ENCODE assay signal across 19 cellular contexts in genomic region chr18:13389491-13390131, GRCh38.
DNase-seq lines count a peak whose midpoint lies in the region; ATAC-seq and TF ChIP-seq lines count a peak whose summit lies in the region.
"Had no signal": no experiment of that assay in that cellular context is flagged by ENCODE, and none has a peak within 500 bp of the region (broad histone marks: within the 10 kb centered on the region; RNA-seq: fewer than 3 reads in every experiment).

No MANE protein-coding gene starts in this region.

- H3K9me3 Mint-ChIP-seq in activated CD8-positive, alpha-beta T cell treated with anti-CD3 and anti-CD28 coated beads, Interleukin-2, amount 10 ng/mL, durations not matched to agents 7 days and 5 days (ENCODE audit: insufficient read depth) = no peaks in the 10 kb centered on the region
- no peaks in the 10 kb centered on the region for H3K9me3 Mint-ChIP-seq in activated CD8-positive, alpha-beta T cell treated with anti-CD3 and anti-CD28 coated beads for 36 hours
- no peaks in the 10 kb centered on the region for H3K9me3 Mint-ChIP-seq in Caco-2 (ENCODE audit: unreplicated experiment)

- peaks cover 0 to 50% (median 0%) of the 10 kb centered on the region in 11 experiments; a peak in 7 of 22 replicates for H4K20me1 ChIP-seq in BLaER1 treated with 17β-estradiol and CSF1 and Interleukin-3, amounts not matched to agents 10 nM and 100 nM
- peaks cover 5% of the 10 kb centered on the region for H4K20me1 ChIP-seq in smooth muscle cell (ENCODE audit: low read depth)

- H3K79me2 ChIP-seq in smooth muscle cell (ENCODE audit: low read depth) = peaks cover 57% of the 10 kb centered on the region

- H3K9ac ChIP-seq in BLaER1 treated with 17β-estradiol and CSF1 and Interleukin-3, amounts not matched to agents 10 nM and 100 nM = peak overlapping the region in 5 of 11 experiments; percentile 7 to 47 (median 35); a peak in 8 of 22 replicates
- no peak overlapping the region for H3K9ac ChIP-seq in smooth muscle cell (ENCODE audit: low read depth)
- H3K9ac ChIP-seq: KMS-11 had no signal

- H2AFZ ChIP-seq in smooth muscle cell (ENCODE audit: low read depth) = no peak overlapping the region

- TF ChIP-seq CTCF in activated CD8-positive, alpha-beta T cell treated with anti-CD3 and anti-CD28 coated beads for 36 hours (IDR thresholded peaks at IDR 0.05) = no peak
- TF ChIP-seq CTCF in coronary artery (IDR thresholded peaks at IDR 0.05) = no peak
- TF ChIP-seq CTCF in smooth muscle cell (IDR thresholded peaks at IDR 0.05; ENCODE audit: borderline replicate concordance, insufficient read depth, poor library complexity, severe bottlenecking) = no peak
- TF ChIP-seq CTCF in Caco-2 (IDR thresholded peaks at IDR 0.05; ENCODE audit: insufficient read depth in 1 of 2, low read depth in 1 of 2, low read length in 1 of 2, severe bottlenecking in 1 of 2, unreplicated experiment in 1 of 2) = no peak

- no peak for DNase-seq in activated CD8-positive, alpha-beta T cell treated with anti-CD3 and anti-CD28 coated beads, Interleukin-2, amount 10 ng/mL, durations not matched to agents 7 days and 5 days
- no peak for DNase-seq in activated CD8-positive, alpha-beta T cell treated with anti-CD3 and anti-CD28 coated beads for 36 hours
- DNase-seq in coronary artery (ENCODE audit: low spot score) = peak; percentile 54
- DNase-seq in smooth muscle cell (lab: John Stamatoyannopoulos, UW; ENCODE audit: unreplicated experiment) = no peak
- DNase-seq in Caco-2 = no peak
- no peak for DNase-seq in NCI-H2227 treated with DMSO at 0.1 percent for 48 hours (lab: John Stamatoyannopoulos, UW)
- DNase-seq: 8988T, C1 segment of cervical spinal cord, MG63, NCI-H1105, NCI-H187, NCI-H446 treated with DMSO at 0.1 percent for 48 hours, NCI-H748 treated with DMSO at 0.1 percent for 48 hours had no signal

- H3K36me3 ChIP-seq in BLaER1 treated with 17β-estradiol and CSF1 and Interleukin-3, amounts not matched to agents 10 nM and 100 nM = peaks cover 0 to 62% (median 17%) of the 10 kb centered on the region in 11 experiments; a peak in 15 of 22 replicates
- no peaks in the 10 kb centered on the region for H3K36me3 ChIP-seq in smooth muscle cell (ENCODE audit: low read depth)
- H3K36me3 ChIP-seq in Caco-2 (ENCODE audit: control insufficient read depth, insufficient read depth, low read length) = no peaks in the 10 kb centered on the region
- H3K36me3 ChIP-seq: HAP-1, MG63 had no signal

- H3K4me3 ChIP-seq in BLaER1 treated with 17β-estradiol and CSF1 and Interleukin-3, amounts not matched to agents 10 nM and 100 nM = no peak overlapping the region
- no peak overlapping the region for H3K4me3 ChIP-seq in coronary artery
- H3K4me3 ChIP-seq in smooth muscle cell = no peak overlapping the region
- no peak overlapping the region for H3K4me3 ChIP-seq in Caco-2 (ENCODE audit: low read depth, low read length)
- H3K4me3 ChIP-seq: GM12878, HAP-1, MG63 had no signal

- H3K4me2 ChIP-seq in BLaER1 treated with 17β-estradiol and CSF1 and Interleukin-3, amounts not matched to agents 10 nM and 100 nM = peak overlapping the region; percentile 45 to 85 (median 76)
- peak overlapping the region; percentile 52 for H3K4me2 ChIP-seq in smooth muscle cell
- H3K4me2 ChIP-seq: KMS-11 had no signal

- H3K4me1 ChIP-seq in BLaER1 treated with 17β-estradiol and CSF1 and Interleukin-3, amounts not matched to agents 10 nM and 100 nM = peaks cover 23 to 69% (median 60%) of the 10 kb centered on the region in 10 experiments
- H3K4me1 ChIP-seq in smooth muscle cell (ENCODE audit: low read depth) (peaks cover 6% of the 10 kb centered on the region), Caco-2 (no peaks in the 10 kb centered on the region)
- H3K4me1 ChIP-seq: HAP-1 had no signal

- H3K9me3 ChIP-seq in BLaER1 treated with 17β-estradiol and CSF1 and Interleukin-3, amounts not matched to agents 10 nM and 100 nM (replicated peaks in 1 of 11) = no peaks in the 10 kb centered on the region
- H3K9me3 ChIP-seq in smooth muscle cell (replicated peaks; ENCODE audit: low read depth) = no peaks in the 10 kb centered on the region
- no peaks in the 10 kb centered on the region for H3K9me3 ChIP-seq in Caco-2
- H3K9me3 ChIP-seq: HAP-1, MG63 had no signal

- H3F3A ChIP-seq in smooth muscle cell (ENCODE audit: low read depth) = peaks cover 5% of the 10 kb centered on the region

- 92% methylated on average over 6 of the region's 6 CpGs for WGBS in smooth muscle cell (ENCODE audit: low lambda C conversion rate)

- intact Hi-C loops in activated CD8-positive, alpha-beta T cell treated with anti-CD3 and anti-CD28 coated beads for 36 hours (cut with micrococcal nuclease) = no loop called here
- intact Hi-C loops in Caco-2 (cut with micrococcal nuclease; ENCODE audit: unreplicated experiment) = no loop called here

- H3K4me1 Mint-ChIP-seq in activated CD8-positive, alpha-beta T cell treated with anti-CD3 and anti-CD28 coated beads, Interleukin-2, amount 10 ng/mL, durations not matched to agents 7 days and 5 days (ENCODE audit: low read depth) = peaks cover 5% of the 10 kb centered on the region
- peaks cover 9% of the 10 kb centered on the region for H3K4me1 Mint-ChIP-seq in activated CD8-positive, alpha-beta T cell treated with anti-CD3 and anti-CD28 coated beads for 36 hours (ENCODE audit: low read depth)
- H3K4me1 Mint-ChIP-seq in Caco-2 (ENCODE audit: low read depth, unreplicated experiment) = no peaks in the 10 kb centered on the region

- no peak for ATAC-seq in activated CD8-positive, alpha-beta T cell treated with anti-CD3 and anti-CD28 coated beads, Interleukin-2, amount 10 ng/mL, durations not matched to agents 7 days and 5 days
- no peak for ATAC-seq in activated CD8-positive, alpha-beta T cell treated with anti-CD3 and anti-CD28 coated beads for 36 hours
- no peak for ATAC-seq in HG03095 (IDR thresholded peaks at IDR 0.05; ENCODE audit: unreplicated experiment)
- ATAC-seq: GM12878, HepG2 had no signal

- no peak overlapping the region for H3K4me3 Mint-ChIP-seq in activated CD8-positive, alpha-beta T cell treated with anti-CD3 and anti-CD28 coated beads, Interleukin-2, amount 10 ng/mL, durations not matched to agents 7 days and 5 days
- H3K4me3 Mint-ChIP-seq in activated CD8-positive, alpha-beta T cell treated with anti-CD3 and anti-CD28 coated beads for 36 hours = no peak overlapping the region
- H3K4me3 Mint-ChIP-seq in Caco-2 (ENCODE audit: unreplicated experiment) = no peak overlapping the region

- CTCF ChIA-PET in activated CD8-positive, alpha-beta T cell treated with anti-CD3 and anti-CD28 coated beads, Interleukin-2, amount 10 ng/mL, durations not matched to agents 7 days and 5 days (lab: Charles Lee) = no interaction called here
- CTCF ChIA-PET in activated CD8-positive, alpha-beta T cell treated with anti-CD3 and anti-CD28 coated beads for 36 hours (lab: Charles Lee) = interaction anchor here (0.8 to 1.1 kb wide), 2 partner anchors 88 to 173 kb away, joined by 3 to 4 read pairs; no protein-coding TSS in a partner anchor
- CTCF ChIA-PET in Caco-2 (lab: Charles Lee) = no interaction called here

- peak overlapping the region in 7 of 11 experiments; percentile 33 to 71 (median 54); a peak in 13 of 22 replicates for H3K27ac ChIP-seq in BLaER1 treated with 17β-estradiol and CSF1 and Interleukin-3, amounts not matched to agents 10 nM and 100 nM
- H3K27ac ChIP-seq in coronary artery = peak overlapping the region in 1 of 2 donors; percentile 73
- peak overlapping the region; percentile 88 for H3K27ac ChIP-seq in smooth muscle cell (ENCODE audit: low read depth)
- H3K27ac ChIP-seq: KMS-11 had no signal

- H3K27ac Mint-ChIP-seq in activated CD8-positive, alpha-beta T cell treated with anti-CD3 and anti-CD28 coated beads, Interleukin-2, amount 10 ng/mL, durations not matched to agents 7 days and 5 days = peak overlapping the region; percentile 63
- no peak overlapping the region for H3K27ac Mint-ChIP-seq in activated CD8-positive, alpha-beta T cell treated with anti-CD3 and anti-CD28 coated beads for 36 hours
- no peak overlapping the region for H3K27ac Mint-ChIP-seq in Caco-2 (ENCODE audit: unreplicated experiment)

- H3K36me3 Mint-ChIP-seq in activated CD8-positive, alpha-beta T cell treated with anti-CD3 and anti-CD28 coated beads, Interleukin-2, amount 10 ng/mL, durations not matched to agents 7 days and 5 days (ENCODE audit: low read depth) = no peaks in the 10 kb centered on the region
- peaks cover 9% of the 10 kb centered on the region for H3K36me3 Mint-ChIP-seq in activated CD8-positive, alpha-beta T cell treated with anti-CD3 and anti-CD28 coated beads for 36 hours (ENCODE audit: low read depth)
- H3K36me3 Mint-ChIP-seq in Caco-2 (ENCODE audit: insufficient read depth, unreplicated experiment) = no peaks in the 10 kb centered on the region

- H3K27me3 ChIP-seq in BLaER1 treated with 17β-estradiol and CSF1 and Interleukin-3, amounts not matched to agents 10 nM and 100 nM = no peaks in the 10 kb centered on the region
- H3K27me3 ChIP-seq in smooth muscle cell (ENCODE audit: low read depth) (no peaks in the 10 kb centered on the region), Caco-2 (replicated peaks; ENCODE audit: control insufficient read depth, insufficient read depth, low read length) (no peaks in the 10 kb centered on the region; the same call in 1 of the 2 replicates)
- H3K27me3 ChIP-seq: MG63 had no signal

- POLR2A ChIA-PET in activated CD8-positive, alpha-beta T cell treated with anti-CD3 and anti-CD28 coated beads, Interleukin-2, amount 10 ng/mL, durations not matched to agents 7 days and 5 days (lab: Charles Lee) = no interaction called here
- POLR2A ChIA-PET in activated CD8-positive, alpha-beta T cell treated with anti-CD3 and anti-CD28 coated beads for 36 hours (lab: Charles Lee) = interaction anchor here (0.9 to 1.0 kb wide), 2 partner anchors 27 to 173 kb away, joined by 3 read pairs; no protein-coding TSS in a partner anchor
- POLR2A ChIA-PET in Caco-2 (lab: Charles Lee) = no interaction called here

- H3K27me3 Mint-ChIP-seq in activated CD8-positive, alpha-beta T cell treated with anti-CD3 and anti-CD28 coated beads, Interleukin-2, amount 10 ng/mL, durations not matched to agents 7 days and 5 days (ENCODE audit: low read depth) = no peaks in the 10 kb centered on the region
- no peaks in the 10 kb centered on the region for H3K27me3 Mint-ChIP-seq in activated CD8-positive, alpha-beta T cell treated with anti-CD3 and anti-CD28 coated beads for 36 hours
- H3K27me3 Mint-ChIP-seq in Caco-2 (ENCODE audit: insufficient read depth, unreplicated experiment) = peaks cover 18% of the 10 kb centered on the region

- no TSS peak for BruUV-seq in Caco-2 (replicated peaks; lab: Mats Ljungman, UMichigan)
